ENCODE assay signal across 8 cellular contexts in genomic region chr5:77971965-77972544, GRCh38.
DNase-seq lines count a peak whose midpoint lies in the region; ATAC-seq, FAIRE-seq and TF ChIP-seq lines count a peak whose summit lies in the region.

No MANE protein-coding gene starts in this region.

- POLR2A ChIA-PET in CD4-positive, alpha-beta memory T cell (lab: Charles Lee; ENCODE audit: partially characterized antibody) = no interaction called here

- TF ChIP-seq CTCF in mammary epithelial cell (conservative IDR thresholded peaks at IDR 0.05 in 1 of 2, IDR thresholded peaks at IDR 0.05 in 1 of 2; ENCODE audit: extremely low read depth in 1 of 2, insufficient read depth in 1 of 2, low read depth in 1 of 2, low read length in 2 of 2) (no peak), neural cell (IDR thresholded peaks at IDR 0.05; ENCODE audit: poor library complexity, severe bottlenecking) (no peak)

- intact Hi-C loops in CD4-positive, alpha-beta memory T cell (cut with micrococcal nuclease) = no loop called here
- intact Hi-C loops in mammary epithelial cell (cut with micrococcal nuclease) = no loop called here

- ATAC-seq in GM21447 (IDR thresholded peaks at IDR 0.05; ENCODE audit: unreplicated experiment) (no peak), GM18519 (IDR thresholded peaks at IDR 0.05; ENCODE audit: low FRiP score, unreplicated experiment) (no peak), HG02870 (IDR thresholded peaks at IDR 0.05; ENCODE audit: unreplicated experiment) (no peak)

- no peaks in the 10 kb centered on the region for H3K36me3 ChIP-seq in CD4-positive, alpha-beta memory T cell (ENCODE audit: insufficient read depth, low read length)
- H3K36me3 ChIP-seq in mammary epithelial cell (ENCODE audit: insufficient read depth, low read length) (no peaks in the 10 kb centered on the region), neural cell (ENCODE audit: insufficient read depth, low read length) (no peaks in the 10 kb centered on the region)

- no peak overlapping the region for H3K27ac ChIP-seq in CD4-positive, alpha-beta memory T cell (ENCODE audit: low read depth, low read length)
- H3K27ac ChIP-seq in mammary epithelial cell (ENCODE audit: insufficient read depth, low read depth, low read length) (no peak overlapping the region), neural cell (ENCODE audit: low read length) (no peak overlapping the region)

- no peak overlapping the region for H3K27ac Mint-ChIP-seq in CD4-positive, alpha-beta memory T cell

- in situ Hi-C loops in mammary epithelial cell (cut with MboI; ENCODE audit: low sequenced_read_pairs in 2 of 2) = no loop called here

- H3K9ac ChIP-seq in mammary epithelial cell (ENCODE audit: insufficient read depth, low read length) (no peak overlapping the region), neural cell (ENCODE audit: low read length) (no peak overlapping the region)

- H3K79me2 ChIP-seq in mammary epithelial cell (ENCODE audit: insufficient read depth, low read length) (no peaks in the 10 kb centered on the region), neural cell (replicated peaks; ENCODE audit: insufficient read depth, low read length) (no peaks in the 10 kb centered on the region)

- dilution Hi-C loops in mammary epithelial cell (cut with HindIII; ENCODE audit: low sequenced_read_pairs) = loop anchor here (5.0 kb wide), 1 partner anchor 155 kb away; no protein-coding TSS in a partner anchor

- no peaks in the 10 kb centered on the region for H3F3A ChIP-seq in neural cell (ENCODE audit: insufficient read depth, low read length, poor library complexity, severe bottlenecking)

- TF ChIP-seq EP300 in neural cell (conservative IDR thresholded peaks at IDR 0.05; ENCODE audit: poor library complexity, severe bottlenecking) = no peak

- H3K9me3 Mint-ChIP-seq in CD4-positive, alpha-beta memory T cell = no peaks in the 10 kb centered on the region

- H3K36me3 Mint-ChIP-seq in CD4-positive, alpha-beta memory T cell = peaks cover 0 to 2% of the 10 kb centered on the region in 2 donors

- peak overlapping the region; percentile 82 for H2AFZ ChIP-seq in mammary epithelial cell (ENCODE audit: low read depth, low read length)
- no peak overlapping the region for H2AFZ ChIP-seq in neural cell (ENCODE audit: low read depth, low read length)

- H4K20me1 ChIP-seq in mammary epithelial cell (ENCODE audit: insufficient read depth, low read length) (no peaks in the 10 kb centered on the region), neural cell (ENCODE audit: insufficient read depth) (no peaks in the 10 kb centered on the region)

- no TSS peak for BruUV-seq in mammary epithelial cell (replicated peaks; lab: Mats Ljungman, UMichigan)

- H3K4me2 ChIP-seq in mammary epithelial cell (ENCODE audit: insufficient read depth, low read depth, low read length) = peak overlapping the region; percentile 95
- no peak overlapping the region for H3K4me2 ChIP-seq in neural cell (ENCODE audit: low read length)

- peaks cover 34 to 45% of the 10 kb centered on the region in 2 donors for H3K27me3 Mint-ChIP-seq in CD4-positive, alpha-beta memory T cell

- no peak for TF ChIP-seq RAD21 in neural cell (conservative IDR thresholded peaks at IDR 0.05)

- no peak for DNase-seq in CD4-positive, alpha-beta memory T cell
- no peak for DNase-seq in HTR-8/SVneo (ENCODE audit: insufficient read length, low spot score)
- DNase-seq in mammary epithelial cell = no peak
- DNase-seq in SKM-1 (lab: John Stamatoyannopoulos, UW; ENCODE audit: unreplicated experiment) = no peak

- peaks cover 18% of the 10 kb centered on the region for H3K4me1 ChIP-seq in CD4-positive, alpha-beta memory T cell (ENCODE audit: insufficient read depth, low read length)
- peaks cover 5% of the 10 kb centered on the region for H3K4me1 ChIP-seq in mammary epithelial cell (ENCODE audit: insufficient read depth, low read length)

- H3K4me1 Mint-ChIP-seq in CD4-positive, alpha-beta memory T cell = peaks cover 7 to 17% (median 11%) of the 10 kb centered on the region in 4 donors

- FAIRE-seq in HTR-8/SVneo (lab: Jason Lieb, UNC) = peak; percentile 13

- CTCF ChIA-PET in CD4-positive, alpha-beta memory T cell (lab: Charles Lee; ENCODE audit: partially characterized antibody) = no interaction called here
- CTCF ChIA-PET in mammary epithelial cell (lab: Charles Lee; ENCODE audit: low non-redundant PET) = no interaction called here

- no peaks in the 10 kb centered on the region for H3K9me2 ChIP-seq in neural cell (ENCODE audit: insufficient read depth, low read length)

- 32% methylated on average over 13 of the region's 15 CpGs for WGBS in mammary epithelial cell (ENCODE audit: low coverage, missing lambda C conversion rate)

- peak overlapping the region in 1 of 2 donors; percentile 11 for H3K4me3 ChIP-seq in CD4-positive, alpha-beta memory T cell (ENCODE audit: low read length in 2 of 2)
- H3K4me3 ChIP-seq in mammary epithelial cell (replicated peaks in 1 of 3; ENCODE audit: insufficient read depth in 1 of 3, low read depth in 2 of 3, low read length in 3 of 3) (peak overlapping the region in 1 of 3 experiments; percentile 14), neural cell (ENCODE audit: low read length) (peak overlapping the region; percentile 53)

- H3K4me3 Mint-ChIP-seq in CD4-positive, alpha-beta memory T cell = peak overlapping the region; percentile 16 to 77 (median 56)

- H3K9me3 ChIP-seq in CD4-positive, alpha-beta memory T cell (ENCODE audit: control insufficient read depth in 1 of 2, low read length in 2 of 2) = no peaks in the 10 kb centered on the region
- H3K9me3 ChIP-seq in mammary epithelial cell (replicated peaks; ENCODE audit: insufficient read depth, low read length) (no peaks in the 10 kb centered on the region), neural cell (ENCODE audit: low read length) (no peaks in the 10 kb centered on the region)

- peaks cover 6% of the 10 kb centered on the region for H3K27me3 ChIP-seq in CD4-positive, alpha-beta memory T cell (ENCODE audit: insufficient read depth, low read length)
- H3K27me3 ChIP-seq in mammary epithelial cell (ENCODE audit: insufficient read depth, low read length) (peaks cover 6% of the 10 kb centered on the region), neural cell (ENCODE audit: insufficient read depth, low read depth, low read length) (peaks cover 83% of the 10 kb centered on the region)

TF ChIP-seq in neural cell, 6 proteins besides CTCF, POLR2A, EP300 and RAD21:
- peak; percentile 43 for TF ChIP-seq POLR2AphosphoS5 (IDR thresholded peaks at IDR 0.05)
- TF ChIP-seq TAF1 (IDR thresholded peaks at IDR 0.05; ENCODE audit: low read depth) = no peak
